ENCODE assay signal across 8 cellular contexts in the genomic region with DNA sequence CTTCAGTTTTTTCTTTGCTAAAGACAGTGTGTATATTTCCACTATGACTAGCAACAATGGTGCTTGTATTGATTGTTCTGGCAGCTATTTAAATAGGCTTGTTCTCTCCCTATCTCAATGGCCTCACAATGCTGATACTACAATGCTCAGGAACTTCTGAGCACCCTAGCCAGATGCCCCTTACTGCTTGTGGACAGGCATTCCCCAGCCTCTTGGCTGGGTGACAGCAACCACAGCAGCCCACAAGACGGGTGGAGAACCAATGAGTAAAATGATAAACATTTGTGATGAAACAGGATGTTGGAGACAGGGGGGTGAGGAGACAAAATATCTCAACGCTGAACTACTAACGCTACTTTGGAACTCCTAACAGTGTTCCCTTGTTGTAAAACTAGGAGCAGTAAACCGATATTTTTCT. TPM values are rescaled to one million over a fixed set of nuclear protein-coding genes. Genes with fewer than 3 reads are reported as not detected.
DNase-seq lines count a peak whose midpoint lies in the region; ATAC-seq and TF ChIP-seq lines count a peak whose summit lies in the region.

No MANE protein-coding gene starts in this region.

- H3K9me3 Mint-ChIP-seq in naive thymus-derived CD4-positive, alpha-beta T cell, result no peaks in the 10 kb centered on the region

- peak; percentile 99 for DNase-seq in EH (ENCODE audit: low read depth)
- peak; percentile 98 for DNase-seq in HCEC 1CT
- DNase-seq in M059J (ENCODE audit: low read depth), result peak; percentile 99
- DNase-seq in activated CD4-positive, alpha-beta T cell treated with anti-CD3 and anti-CD28 coated beads for 48 hours, result peak; percentile 74
- DNase-seq in dorsolateral prefrontal cortex, result peak in 2 of 10 donors; percentile 12 to 29
- DNase-seq in naive thymus-derived CD4-positive, alpha-beta T cell, result peak; percentile 60 to 89 (median 84)
- peak; percentile 73 for DNase-seq in upper lobe of right lung
- DNase-seq in NCI-H748 treated with DMSO at 0.1 percent for 48 hours (lab: John Stamatoyannopoulos, UW), result no peak

- H3K27me3 Mint-ChIP-seq in naive thymus-derived CD4-positive, alpha-beta T cell, result no peaks in the 10 kb centered on the region

- POLR2A ChIA-PET in naive thymus-derived CD4-positive, alpha-beta T cell (lab: Charles Lee), result interaction anchor here (0.7 to 8.4 kb wide), 14 partner anchors 7 to 124 kb away, joined by 3 to 109 read pairs (median 11); a partner anchor contains a TSS

- H3K36me3 Mint-ChIP-seq in naive thymus-derived CD4-positive, alpha-beta T cell, result peaks cover 0 to 13% (median 0%) of the 10 kb centered on the region in 5 donors

- H3K36me3 ChIP-seq in naive thymus-derived CD4-positive, alpha-beta T cell (ENCODE audit: control insufficient read depth in 2 of 3, insufficient read depth in 3 of 3, low read length in 3 of 3), result no peaks in the 10 kb centered on the region
- H3K36me3 ChIP-seq in upper lobe of right lung, result no peaks in the 10 kb centered on the region

- intact Hi-C loops in dorsolateral prefrontal cortex (cut with DNase I) (no loop called here), upper lobe of right lung (cut with DNase I) (no loop called here)
- intact Hi-C loops in naive thymus-derived CD4-positive, alpha-beta T cell (cut with micrococcal nuclease), result loop anchor here (1.0 kb wide), 8 partner anchors 11 to 82 kb away; no protein-coding TSS in a partner anchor

- no peaks in the 10 kb centered on the region for H3K9me3 ChIP-seq in naive thymus-derived CD4-positive, alpha-beta T cell (ENCODE audit: control insufficient read depth in 2 of 3, low read length in 3 of 3)
- no peaks in the 10 kb centered on the region for H3K9me3 ChIP-seq in upper lobe of right lung

- H3K27me3 ChIP-seq in dorsolateral prefrontal cortex (no peaks in the 10 kb centered on the region), upper lobe of right lung (no peaks in the 10 kb centered on the region)
- H3K27me3 ChIP-seq in naive thymus-derived CD4-positive, alpha-beta T cell (ENCODE audit: control insufficient read depth in 2 of 2, insufficient read depth in 2 of 2, low read length in 2 of 2), result no peaks in the 10 kb centered on the region

- H3K4me3 Mint-ChIP-seq in naive thymus-derived CD4-positive, alpha-beta T cell, result peak overlapping the region in 7 of 10 donors; percentile 77 to 88 (median 83)

- H3K4me1 Mint-ChIP-seq in naive thymus-derived CD4-positive, alpha-beta T cell, result peaks cover 13 to 64% (median 41%) of the 10 kb centered on the region in 7 donors

- H3K4me3 ChIP-seq in dorsolateral prefrontal cortex (peak overlapping the region in 13 of 59 donors; percentile 5 to 25 (median 15)), upper lobe of right lung (no peak overlapping the region)
- H3K4me3 ChIP-seq in naive thymus-derived CD4-positive, alpha-beta T cell (ENCODE audit: low read length), result peak overlapping the region; percentile 26

- peak; percentile 84 for ATAC-seq in naive thymus-derived CD4-positive, alpha-beta T cell
- ATAC-seq in upper lobe of right lung, result peak; percentile 91

- CTCF ChIA-PET in naive thymus-derived CD4-positive, alpha-beta T cell (lab: Charles Lee), result no interaction called here

- H3K27ac ChIP-seq in dorsolateral prefrontal cortex, result peak overlapping the region in 45 of 59 donors; percentile 11 to 85 (median 51)
- peak overlapping the region; percentile 88 for H3K27ac ChIP-seq in naive thymus-derived CD4-positive, alpha-beta T cell (ENCODE audit: low read depth, low read length)
- peak overlapping the region; percentile 7 for H3K27ac ChIP-seq in upper lobe of right lung

- peaks cover 48 to 71% of the 10 kb centered on the region in 2 donors for H3K4me1 ChIP-seq in naive thymus-derived CD4-positive, alpha-beta T cell (ENCODE audit: control insufficient read depth in 2 of 2, insufficient read depth in 2 of 2, low read length in 2 of 2)
- peaks cover 10% of the 10 kb centered on the region for H3K4me1 ChIP-seq in upper lobe of right lung

- peak overlapping the region in 1 of 9 donors; percentile 95 for H3K27ac Mint-ChIP-seq in naive thymus-derived CD4-positive, alpha-beta T cell

- TF ChIP-seq CTCF in dorsolateral prefrontal cortex (IDR thresholded peaks at IDR 0.05 in 54 of 56, conservative IDR thresholded peaks at IDR 0.05 in 2 of 56; ENCODE audit: low read depth in 1 of 56, partially characterized antibody in 56 of 56), result peak in 1 of 56 donors; percentile 9
- TF ChIP-seq CTCF in upper lobe of right lung (IDR thresholded peaks at IDR 0.05), result no peak

RNA-seq across cellular contexts. Expression of a gene that starts 42.3 kb away (rescaled TPM):
- 7.6 and 14.6 TPM in 2 replicates for total RNA-seq in M059J (2014; rRNA removed; shearing (Covaris generic))
- total RNA-seq in dorsolateral prefrontal cortex (100 to 1,000 TPM in 29 of 120 experiments, 10 to 100 TPM in 91; 50.6 to 123 (median 88.5) TPM), upper lobe of right lung (18.6 TPM)
- 10 to 100 TPM; 26.8 to 92.1 (median 58.9) TPM for total RNA-seq in naive thymus-derived CD4-positive, alpha-beta T cell
- 10 to 100 TPM; 12.2 to 29.0 TPM for polyA plus RNA-seq in naive thymus-derived CD4-positive, alpha-beta T cell

Comparison
In these comparisons a context has a peak if more than half of its experiments do, and no peak if none do; other contexts are left out.
1. H3K27ac ChIP-seq: peak in every context shown above with its lines; median percentile 88 in naive thymus-derived CD4-positive, alpha-beta T cell; 51 in dorsolateral prefrontal cortex; 7 in upper lobe of right lung.
2. intact Hi-C loops: an anchor here in naive thymus-derived CD4-positive, alpha-beta T cell (1.0 kb wide); none called in dorsolateral prefrontal cortex and upper lobe of right lung.